10 cellular contexts compared by ENCODE assay signal in the genomic region with DNA sequence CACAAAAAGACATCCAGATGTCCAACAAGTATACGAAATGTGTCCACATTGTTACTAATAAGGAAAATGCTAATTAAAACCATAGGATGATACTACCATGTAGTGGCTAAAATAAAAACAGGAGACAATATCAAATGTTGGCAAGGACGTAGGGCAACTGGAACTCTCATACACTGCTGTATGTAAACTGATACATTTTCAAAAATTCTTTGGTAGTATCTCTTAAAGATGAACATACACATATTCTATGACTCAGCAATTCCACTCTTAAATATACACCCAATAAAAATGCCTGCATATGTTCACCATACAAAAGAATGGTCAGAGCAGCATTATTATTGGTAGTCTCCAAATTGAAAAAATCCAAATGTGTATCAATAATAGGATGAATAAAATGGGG.
"Had no signal": no experiment of that assay in that cellular context is flagged by ENCODE, and none has a peak within 500 bp of the region (broad histone marks: within the 10 kb centered on the region; RNA-seq: fewer than 3 reads in every experiment).

No MANE protein-coding gene starts in this region.

- ATAC-seq: HCT116 had no signal

- H2AFZ ChIP-seq: GM23248 had no signal

- H3K4me3 ChIP-seq: GM23248, HAP-1 had no signal

- H3K36me3 ChIP-seq: HAP-1 had no signal

- FAIRE-seq: HTR-8/SVneo had no signal

- H3K27ac Mint-ChIP-seq: HFFc6 had no signal

- DNase-seq: GM23248, GOT3, H7, HFFc6, Karpas-422, KBM-7 had no signal

- H3K4me2 ChIP-seq: KMS-11 had no signal

- H3K4me3 Mint-ChIP-seq: HFFc6 had no signal

- H3K27ac ChIP-seq: GM23248, KMS-11 had no signal

- H3K9ac ChIP-seq: GM23248, KMS-11 had no signal

- H3K9me3 ChIP-seq: HAP-1 had no signal

- H3K9me3 Mint-ChIP-seq: HFFc6 had no signal
